In the genomic region with DNA sequence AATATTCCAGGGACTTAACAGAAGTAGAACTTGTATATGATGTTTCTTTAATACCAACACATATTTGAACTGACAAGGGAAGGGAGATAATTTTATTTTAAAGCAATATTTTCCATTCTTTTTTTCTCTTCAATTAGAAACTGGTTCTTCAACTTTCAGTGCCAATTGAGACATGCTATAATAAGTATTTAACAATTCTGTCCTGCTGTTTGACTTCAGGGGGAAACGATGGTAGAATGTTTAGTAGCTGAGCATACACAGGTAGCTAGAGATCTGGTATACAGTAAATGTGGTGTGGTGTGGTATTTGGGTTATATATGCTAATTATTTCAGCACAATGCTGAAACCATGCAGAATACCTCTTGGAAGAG, we compare ENCODE assay signal across 14 cellular contexts.
DNase-seq lines count a peak whose midpoint lies in the region; ATAC-seq and TF ChIP-seq lines count a peak whose summit lies in the region.
"Had no signal": no experiment of that assay in that cellular context is flagged by ENCODE, and none has a peak within 500 bp of the region (broad histone marks: within the 10 kb centered on the region; RNA-seq: fewer than 3 reads in every experiment).

No MANE protein-coding gene starts in this region.

- peaks cover 19% of the 10 kb centered on the region for H3K4me1 Mint-ChIP-seq in Calu3 (ENCODE audit: low read depth, unreplicated experiment)
- peaks cover 65% of the 10 kb centered on the region for H3K4me1 Mint-ChIP-seq in brain
- H3K4me1 Mint-ChIP-seq in neural crest cell, result peaks cover 29% of the 10 kb centered on the region

- H3K27me3 ChIP-seq in Peyer's patch, result no peaks in the 10 kb centered on the region
- no peaks in the 10 kb centered on the region for H3K27me3 ChIP-seq in adrenal gland
- H3K27me3 ChIP-seq: BLaER1, ovary had no signal

- H3K27me3 Mint-ChIP-seq in Calu3 (ENCODE audit: unreplicated experiment), result no peaks in the 10 kb centered on the region
- H3K27me3 Mint-ChIP-seq in brain, result peaks cover 4% of the 10 kb centered on the region
- H3K27me3 Mint-ChIP-seq in neural crest cell (ENCODE audit: low read depth), result peaks cover 5% of the 10 kb centered on the region

- H3K4me3 ChIP-seq in Peyer's patch (no peak overlapping the region), adrenal gland (no peak overlapping the region)
- H3K4me3 ChIP-seq: BLaER1, lower lobe of right lung, ovary had no signal

- H3K4me3 Mint-ChIP-seq in Calu3 (ENCODE audit: low read depth, unreplicated experiment) (peak overlapping the region; percentile 61), brain (peak overlapping the region in 4 of 5 experiments; percentile 70 to 77 (median 72)), neural crest cell (peak overlapping the region; percentile 11)

- intact Hi-C loops in Calu3 (cut with micrococcal nuclease; ENCODE audit: unreplicated experiment) (loop anchor here (5.0 kb wide), 2 partner anchors 47 to 152 kb away; no protein-coding TSS in a partner anchor), adrenal gland (cut with DNase I) (loop anchor here in 1 of 2 donors (10.0 kb wide), 1 partner anchor 119 kb away; no protein-coding TSS in a partner anchor)

- H3K9me3 ChIP-seq in Peyer's patch, result no peaks in the 10 kb centered on the region
- no peaks in the 10 kb centered on the region for H3K9me3 ChIP-seq in adrenal gland (replicated peaks in 1 of 3)
- H3K9me3 ChIP-seq: BLaER1, lower lobe of right lung, ovary, SK-N-SH had no signal

- H3K36me3 ChIP-seq in Peyer's patch, result no peaks in the 10 kb centered on the region
- H3K36me3 ChIP-seq in adrenal gland (replicated peaks in 1 of 2), result no peaks in the 10 kb centered on the region
- H3K36me3 ChIP-seq: lower lobe of right lung, ovary had no signal

- BruUV-seq in Calu3 (replicated peaks; lab: Mats Ljungman, UMichigan), result no TSS peak

- peaks cover 0 to 27% (median 0%) of the 10 kb centered on the region in 4 donors for H3K4me1 ChIP-seq in Peyer's patch
- H3K4me1 ChIP-seq in adrenal gland (replicated peaks in 1 of 2), result peaks cover 18 to 39% of the 10 kb centered on the region in 2 donors

- H3K9me3 Mint-ChIP-seq in Calu3 (ENCODE audit: low read depth, unreplicated experiment) (no peaks in the 10 kb centered on the region), brain (peaks cover 0 to 7% (median 0%) of the 10 kb centered on the region in 5 experiments), neural crest cell (no peaks in the 10 kb centered on the region)

- H3K27ac ChIP-seq in Peyer's patch (no peak overlapping the region), adrenal gland (peak overlapping the region in 1 of 5 donors; percentile 39)
- H3K27ac ChIP-seq: BLaER1 had no signal

- TF ChIP-seq POLR2A in Peyer's patch (IDR thresholded peaks at IDR 0.05) (no peak), adrenal gland (IDR thresholded peaks at IDR 0.05) (no peak)

- H3K27ac Mint-ChIP-seq in Calu3 (ENCODE audit: unreplicated experiment) (peak overlapping the region; percentile 80), brain (peak overlapping the region; percentile 59 to 93 (median 86)), neural crest cell (ENCODE audit: unreplicated experiment) (no peak overlapping the region)

- TF ChIP-seq CTCF in Calu3 (IDR thresholded peaks at IDR 0.05; ENCODE audit: unreplicated experiment) (no peak), brain (conservative IDR thresholded peaks at IDR 0.05) (no peak), neural crest cell (conservative IDR thresholded peaks at IDR 0.05) (no peak), Peyer's patch (IDR thresholded peaks at IDR 0.05) (no peak), adrenal gland (IDR thresholded peaks at IDR 0.05) (no peak)

- CTCF ChIA-PET in Calu3 (lab: Charles Lee), result interaction anchor here (1.2 to 2.5 kb wide), 2 partner anchors 9 to 10 kb away, joined by 3 to 7 read pairs; no protein-coding TSS in a partner anchor

- DNase-seq in Calu3, result no peak
- DNase-seq in NCI-H1417 (lab: John Stamatoyannopoulos, UW), result peak in 2 of 3 experiments; percentile 60 to 92
- DNase-seq in neural crest cell (ENCODE audit: low read depth, low spot score), result no peak
- DNase-seq in Peyer's patch, result no peak
- DNase-seq in adrenal gland, result no peak
- DNase-seq: activated CD4-positive, CD25-positive, alpha-beta regulatory T cell treated with anti-CD3 and anti-CD28 coated beads, Interleukin-2, amount 50 U/mL, for 72 hours; aorta; lower lobe of right lung; ovary; SK-N-SH had no signal

- 73 to 90% (median 87%) methylated on average over 1 of the region's 1 CpG for WGBS in adrenal gland, 4 donors

- ATAC-seq in HG02798 (IDR thresholded peaks at IDR 0.05; ENCODE audit: poor library complexity, unreplicated experiment) (no peak), GM21723 (IDR thresholded peaks at IDR 0.05; ENCODE audit: unreplicated experiment) (no peak)

- H3K36me3 Mint-ChIP-seq in Calu3 (ENCODE audit: insufficient read depth, unreplicated experiment) (no peaks in the 10 kb centered on the region), brain (peaks cover 22% of the 10 kb centered on the region), neural crest cell (ENCODE audit: low read depth) (peaks cover 17% of the 10 kb centered on the region)

Comparison
In these comparisons a context has a peak if more than half of its experiments do, and no peak if none do; other contexts are left out.
1. DNase-seq: peak in NCI-H1417 (2 of 3); none in Calu3 (single experiment), neural crest cell (single experiment), Peyer's patch (0 of 3) and adrenal gland (0 of 7).
2. H3K4me3 Mint-ChIP-seq: peak in every context shown above with its lines; median percentile 72 in brain; 61 in Calu3; 11 in neural crest cell.